Comparison of ENCODE assay signal across 15 cellular contexts in genomic region chr20:37356961-37357371, GRCh38. TPM values are rescaled to one million over a fixed set of nuclear protein-coding genes. Genes with fewer than 3 reads are reported as not detected.
A peak's percentile ranks its signal among the peaks of the same experiment; 100 is the strongest.
DNase-seq lines count a peak whose midpoint lies in the region; ATAC-seq and TF ChIP-seq lines count a peak whose summit lies in the region.
"Had no signal": no experiment of that assay in that cellular context is flagged by ENCODE, and none has a peak within 500 bp of the region (broad histone marks: within the 10 kb centered on the region; RNA-seq: fewer than 3 reads in every experiment).

No MANE protein-coding gene starts in this region.

- no peaks in the 10 kb centered on the region for H3K9me3 ChIP-seq in Caco-2
- no peaks in the 10 kb centered on the region for H3K9me3 ChIP-seq in adrenal gland (replicated peaks in 1 of 3)
- no peaks in the 10 kb centered on the region for H3K9me3 ChIP-seq in right cardiac atrium (ENCODE audit: control insufficient read depth, low read length)
- H3K9me3 ChIP-seq in sigmoid colon = no peaks in the 10 kb centered on the region
- H3K9me3 ChIP-seq: ovary had no signal

- H3K4me1 Mint-ChIP-seq in Caco-2 (ENCODE audit: low read depth, unreplicated experiment) = peaks cover 35% of the 10 kb centered on the region

- peak overlapping the region; percentile 33 for H3K27ac Mint-ChIP-seq in Caco-2 (ENCODE audit: unreplicated experiment)
- H3K27ac Mint-ChIP-seq: activated CD4-positive, alpha-beta T cell treated with anti-CD3 and anti-CD28 coated beads, Interleukin-2, amount 10 ng/mL, durations not matched to agents 24 days and 14 days had no signal

- H3K27me3 ChIP-seq in Caco-2 (replicated peaks; ENCODE audit: control insufficient read depth, insufficient read depth, low read length) (no peaks in the 10 kb centered on the region), adrenal gland (no peaks in the 10 kb centered on the region), right cardiac atrium (ENCODE audit: control insufficient read depth, insufficient read depth) (no peaks in the 10 kb centered on the region), sigmoid colon (no peaks in the 10 kb centered on the region)
- H3K27me3 ChIP-seq: ovary had no signal

- TF ChIP-seq POLR2A in adrenal gland (IDR thresholded peaks at IDR 0.05) (no peak), sigmoid colon (IDR thresholded peaks at IDR 0.05) (no peak)

- no peak for TF ChIP-seq EP300 in sigmoid colon (IDR thresholded peaks at IDR 0.05)

- peaks cover 12% of the 10 kb centered on the region for H3K36me3 Mint-ChIP-seq in Caco-2 (ENCODE audit: insufficient read depth, unreplicated experiment)

- TF ChIP-seq CTCF in Caco-2 (IDR thresholded peaks at IDR 0.05; ENCODE audit: insufficient read depth in 1 of 2, low read depth in 1 of 2, low read length in 1 of 2, severe bottlenecking in 1 of 2, unreplicated experiment in 1 of 2) = no peak
- TF ChIP-seq CTCF in adrenal gland (IDR thresholded peaks at IDR 0.05) = no peak
- TF ChIP-seq CTCF in sigmoid colon (IDR thresholded peaks at IDR 0.05) = no peak

- no peak overlapping the region for H3K4me3 Mint-ChIP-seq in Caco-2 (ENCODE audit: unreplicated experiment)
- H3K4me3 Mint-ChIP-seq: activated CD4-positive, alpha-beta T cell treated with anti-CD3 and anti-CD28 coated beads, Interleukin-2, amount 10 ng/mL, durations not matched to agents 24 days and 14 days; H9 had no signal

- POLR2A ChIA-PET in Caco-2 (lab: Charles Lee) = no interaction called here

- no TSS peak for BruUV-seq in Caco-2 (replicated peaks; lab: Mats Ljungman, UMichigan)

- peak overlapping the region in 3 of 5 donors; percentile 43 to 57 (median 49) for H3K27ac ChIP-seq in adrenal gland
- no peak overlapping the region for H3K27ac ChIP-seq in right cardiac atrium (ENCODE audit: low read length)
- H3K27ac ChIP-seq in sigmoid colon = peak overlapping the region; percentile 40 to 76 (median 62)

- CTCF ChIA-PET in Caco-2 (lab: Charles Lee) = interaction anchor here (1.2 kb wide), 1 partner anchor 23 kb away, joined by 6 read pairs; no protein-coding TSS in a partner anchor

- DNase-seq in Caco-2 (peak in 1 of 2 experiments; percentile 44), adrenal gland (peak in 4 of 7 donors; percentile 8 to 26 (median 16)), right cardiac atrium (peak in 2 of 3 donors; percentile 45 to 53), sigmoid colon (peak; percentile 64), NCI-H524 treated with DMSO at 0.1 percent for 48 hours (lab: John Stamatoyannopoulos, UW) (no peak), occipital lobe (lab: John Stamatoyannopoulos, UW) (no peak)
- DNase-seq: activated CD4-positive, alpha-beta T cell treated with anti-CD3 and anti-CD28 coated beads, Interleukin-2, amount 10 ng/mL, durations not matched to agents 24 days and 14 days; H9; NCI-H1105 treated with DMSO at 0.1 percent for 48 hours; NCI-H446; T-helper 2 cell had no signal

- H3K36me3 ChIP-seq in Caco-2 (ENCODE audit: control insufficient read depth, insufficient read depth, low read length) (peaks cover 9% of the 10 kb centered on the region), adrenal gland (replicated peaks in 1 of 2) (no peaks in the 10 kb centered on the region), sigmoid colon (peaks cover 0 to 11% (median 2%) of the 10 kb centered on the region in 4 donors)
- H3K36me3 ChIP-seq: ovary had no signal

- ATAC-seq in right cardiac atrium (peak in 1 of 2 donors; percentile 14), GM18907 (IDR thresholded peaks at IDR 0.05; ENCODE audit: unreplicated experiment) (no peak), GM18868 (IDR thresholded peaks at IDR 0.05; ENCODE audit: unreplicated experiment) (no peak)
- ATAC-seq: left colon had no signal

- intact Hi-C loops in Caco-2 (cut with micrococcal nuclease; ENCODE audit: unreplicated experiment) (no loop called here), adrenal gland (cut with DNase I) (no loop called here), right cardiac atrium (cut with DNase I) (no loop called here), sigmoid colon (cut with DNase I) (no loop called here)

- WGBS in adrenal gland, 4 donors = 72 to 77% (median 74%) methylated on average over 6 to 11 of the region's 11 CpGs
- WGBS in right cardiac atrium = 56% methylated on average over 11 of the region's 11 CpGs
- 71 to 83% methylated on average over 11 of the region's 11 CpGs for WGBS in sigmoid colon, 2 donors

- H3K4me3 ChIP-seq in Caco-2 (ENCODE audit: low read depth, low read length) (no peak overlapping the region), adrenal gland (no peak overlapping the region), right cardiac atrium (ENCODE audit: low read length) (no peak overlapping the region), sigmoid colon (no peak overlapping the region)
- H3K4me3 ChIP-seq: ovary had no signal

- H3K4me1 ChIP-seq in Caco-2 (peaks cover 26% of the 10 kb centered on the region), adrenal gland (replicated peaks in 1 of 2) (peaks cover 45 to 60% of the 10 kb centered on the region in 2 donors), right cardiac atrium (ENCODE audit: control insufficient read depth, insufficient read depth, low read length) (peaks cover 5% of the 10 kb centered on the region), sigmoid colon (peaks cover 0 to 79% (median 68%) of the 10 kb centered on the region in 4 donors)

- no peaks in the 10 kb centered on the region for H3K27me3 Mint-ChIP-seq in Caco-2 (ENCODE audit: insufficient read depth, unreplicated experiment)
- H3K27me3 Mint-ChIP-seq: activated CD4-positive, alpha-beta T cell treated with anti-CD3 and anti-CD28 coated beads, Interleukin-2, amount 10 ng/mL, durations not matched to agents 24 days and 14 days had no signal

- no peaks in the 10 kb centered on the region for H3K9me3 Mint-ChIP-seq in Caco-2 (ENCODE audit: unreplicated experiment)
- H3K9me3 Mint-ChIP-seq: activated CD4-positive, alpha-beta T cell treated with anti-CD3 and anti-CD28 coated beads, Interleukin-2, amount 10 ng/mL, durations not matched to agents 24 days and 14 days; H9 had no signal

RNA-seq across cellular contexts. Expression of gene SRC, which starts 11.0 kb away (rescaled TPM):
- total RNA-seq in Caco-2 (2022) = 197 and 222 TPM in 2 replicates
- total RNA-seq in adrenal gland = 10 to 100 TPM; 40.1 to 83.0 (median 58.5) TPM
- polyA plus RNA-seq in adrenal gland = 10 to 100 TPM; 45.6 to 68.6 (median 49.0) TPM
- total RNA-seq in right cardiac atrium = 10 to 100 TPM; 11.8 to 14.0 (median 13.4) TPM
- 9.5 TPM for polyA plus RNA-seq in right cardiac atrium
- 10 to 100 TPM; 28.1 to 52.3 (median 40.0) TPM for total RNA-seq in sigmoid colon
- polyA plus RNA-seq in sigmoid colon = 10 to 100 TPM; 64.3 to 91.8 (median 79.1) TPM
- 19.2 TPM for total RNA-seq in occipital lobe

Comparison
In these comparisons a context has a peak if more than half of its experiments do, and no peak if none do; other contexts are left out.
1. DNase-seq: peak in adrenal gland (4 of 7), right cardiac atrium (2 of 3) and sigmoid colon (single experiment); none in NCI-H524 treated with DMSO at 0.1 percent for 48 hours (single experiment) and occipital lobe (single experiment).